Comparison of ENCODE assay signal across 1 cellular context in genomic region chrX:72666451-72666850, GRCh38.
TF ChIP-seq lines count a peak whose summit lies in the region.

No MANE protein-coding gene starts in this region.

TF ChIP-seq in IMR-90, 13 proteins besides CTCF, POLR2A, EP300 and RAD21 (continued from another document):
- TF ChIP-seq MXI1 (IDR thresholded peaks at IDR 0.05; ENCODE audit: borderline replicate concordance, low read depth, low read length) (no peak), CEBPB (IDR thresholded peaks at IDR 0.05; ENCODE audit: low read depth, low read length) (no peak), BHLHE40 (IDR thresholded peaks at IDR 0.05; ENCODE audit: low read depth, low read length) (no peak), RCOR1 (IDR thresholded peaks at IDR 0.05; ENCODE audit: insufficient replicate concordance, low read length) (no peak), CHD1 (IDR thresholded peaks at IDR 0.05; ENCODE audit: low read depth, low read length) (no peak), USF2 (IDR thresholded peaks at IDR 0.05; ENCODE audit: low read depth, low read length) (no peak), MAZ (IDR thresholded peaks at IDR 0.05; ENCODE audit: borderline replicate concordance, low read depth, low read length) (no peak), SMC3 (IDR thresholded peaks at IDR 0.05; ENCODE audit: low read depth, low read length) (no peak), ELK1 (IDR thresholded peaks at IDR 0.05; ENCODE audit: borderline replicate concordance, low read depth, low read length) (no peak)
